In genomic region chr2:127632592-127633489, GRCh38 we compare ENCODE assay signal across 11 cellular contexts.
DNase-seq lines count a peak whose midpoint lies in the region; ATAC-seq lines count a peak whose summit lies in the region.
"Had no signal": no experiment of that assay in that cellular context is flagged by ENCODE, and none has a peak within 500 bp of the region (broad histone marks: within the 10 kb centered on the region; RNA-seq: fewer than 3 reads in every experiment).

No MANE protein-coding gene starts in this region.

- DNase-seq in activated naive CD4-positive, alpha-beta T cell treated with anti-CD3 and anti-CD28 coated beads, Interleukin-2, amount 10 ng/mL, durations not matched to agents 7 days and 5 days = no peak
- no peak for DNase-seq in stimulated activated naive CD8-positive, alpha-beta T cell treated with anti-CD3 and anti-CD28 coated beads, Interleukin-15, amount 100 ng/mL, for 72 hours
- DNase-seq in iPS-NIHi11 (ENCODE audit: low spot score) = no peak
- DNase-seq in stimulated activated effector memory CD8-positive, alpha-beta T cell treated with anti-CD3 and anti-CD28 coated beads, Interleukin-12 subunit alpha, Interleukin-12 subunit beta, amount 100 ng/mL, for 72 hours (ENCODE audit: low spot score in 2 of 2) = no peak
- DNase-seq: glutamatergic neuron, NCI-H510A had no signal

- H3K4me3 Mint-ChIP-seq in activated naive CD4-positive, alpha-beta T cell treated with anti-CD3 and anti-CD28 coated beads, Interleukin-2, amount 50 U/mL, for 24 hours = no peak overlapping the region
- no peak overlapping the region for H3K4me3 Mint-ChIP-seq in activated naive CD4-positive, alpha-beta T cell treated with anti-CD3 and anti-CD28 coated beads, Interleukin-2, amount 10 ng/mL, durations not matched to agents 7 days and 5 days
- H3K4me3 Mint-ChIP-seq in activated naive CD8-positive, alpha-beta T cell = no peak overlapping the region
- H3K4me3 Mint-ChIP-seq in stimulated activated naive CD8-positive, alpha-beta T cell treated with anti-CD3 and anti-CD28 coated beads, Interleukin-15, amount 100 ng/mL, for 72 hours = peak overlapping the region in 1 of 2 donors; percentile 34
- H3K4me3 Mint-ChIP-seq in stimulated activated effector memory CD8-positive, alpha-beta T cell treated with anti-CD3 and anti-CD28 coated beads, Interleukin-12 subunit alpha, Interleukin-12 subunit beta, amount 100 ng/mL, for 72 hours = no peak overlapping the region

- CTCF ChIA-PET in activated naive CD4-positive, alpha-beta T cell treated with anti-CD3 and anti-CD28 coated beads, Interleukin-2, amount 10 ng/mL, durations not matched to agents 7 days and 5 days (lab: Charles Lee) = interaction anchor here (0.6 to 1.7 kb wide), 2 partner anchors 9 to 42 kb away, joined by 3 to 6 read pairs; no protein-coding TSS in a partner anchor

- H3K36me3 Mint-ChIP-seq in activated naive CD4-positive, alpha-beta T cell treated with anti-CD3 and anti-CD28 coated beads, Interleukin-2, amount 50 U/mL, for 24 hours = no peaks in the 10 kb centered on the region
- H3K36me3 Mint-ChIP-seq in activated naive CD4-positive, alpha-beta T cell treated with anti-CD3 and anti-CD28 coated beads, Interleukin-2, amount 10 ng/mL, durations not matched to agents 7 days and 5 days = peaks cover 4% of the 10 kb centered on the region
- H3K36me3 Mint-ChIP-seq in activated naive CD8-positive, alpha-beta T cell = no peaks in the 10 kb centered on the region
- no peaks in the 10 kb centered on the region for H3K36me3 Mint-ChIP-seq in stimulated activated effector memory CD8-positive, alpha-beta T cell treated with anti-CD3 and anti-CD28 coated beads, Interleukin-12 subunit alpha, Interleukin-12 subunit beta, amount 100 ng/mL, for 72 hours

- H3K9me3 Mint-ChIP-seq in activated naive CD4-positive, alpha-beta T cell treated with anti-CD3 and anti-CD28 coated beads, Interleukin-2, amount 50 U/mL, for 24 hours = no peaks in the 10 kb centered on the region
- H3K9me3 Mint-ChIP-seq in activated naive CD4-positive, alpha-beta T cell treated with anti-CD3 and anti-CD28 coated beads, Interleukin-2, amount 10 ng/mL, durations not matched to agents 7 days and 5 days = no peaks in the 10 kb centered on the region
- no peaks in the 10 kb centered on the region for H3K9me3 Mint-ChIP-seq in activated naive CD8-positive, alpha-beta T cell (ENCODE audit: low read depth)
- H3K9me3 Mint-ChIP-seq in stimulated activated naive CD8-positive, alpha-beta T cell treated with anti-CD3 and anti-CD28 coated beads, Interleukin-15, amount 100 ng/mL, for 72 hours = no peaks in the 10 kb centered on the region
- H3K9me3 Mint-ChIP-seq in stimulated activated effector memory CD8-positive, alpha-beta T cell treated with anti-CD3 and anti-CD28 coated beads, Interleukin-12 subunit alpha, Interleukin-12 subunit beta, amount 100 ng/mL, for 72 hours = no peaks in the 10 kb centered on the region

- H3K4me1 Mint-ChIP-seq in activated naive CD4-positive, alpha-beta T cell treated with anti-CD3 and anti-CD28 coated beads, Interleukin-2, amount 50 U/mL, for 24 hours = peaks cover 42% of the 10 kb centered on the region
- H3K4me1 Mint-ChIP-seq in activated naive CD4-positive, alpha-beta T cell treated with anti-CD3 and anti-CD28 coated beads, Interleukin-2, amount 10 ng/mL, durations not matched to agents 7 days and 5 days = peaks cover 17% of the 10 kb centered on the region
- H3K4me1 Mint-ChIP-seq in activated naive CD8-positive, alpha-beta T cell (ENCODE audit: low read depth) = peaks cover 34% of the 10 kb centered on the region
- H3K4me1 Mint-ChIP-seq in stimulated activated naive CD8-positive, alpha-beta T cell treated with anti-CD3 and anti-CD28 coated beads, Interleukin-15, amount 100 ng/mL, for 72 hours = peaks cover 52% of the 10 kb centered on the region
- H3K4me1 Mint-ChIP-seq in stimulated activated effector memory CD8-positive, alpha-beta T cell treated with anti-CD3 and anti-CD28 coated beads, Interleukin-12 subunit alpha, Interleukin-12 subunit beta, amount 100 ng/mL, for 72 hours = peaks cover 3% of the 10 kb centered on the region

- peak overlapping the region; percentile 63 for H3K27ac Mint-ChIP-seq in activated naive CD4-positive, alpha-beta T cell treated with anti-CD3 and anti-CD28 coated beads, Interleukin-2, amount 50 U/mL, for 24 hours
- H3K27ac Mint-ChIP-seq in activated naive CD4-positive, alpha-beta T cell treated with anti-CD3 and anti-CD28 coated beads, Interleukin-2, amount 10 ng/mL, durations not matched to agents 7 days and 5 days = no peak overlapping the region
- H3K27ac Mint-ChIP-seq in activated naive CD8-positive, alpha-beta T cell = peak overlapping the region; percentile 72
- H3K27ac Mint-ChIP-seq in stimulated activated naive CD8-positive, alpha-beta T cell treated with anti-CD3 and anti-CD28 coated beads, Interleukin-15, amount 100 ng/mL, for 72 hours = peak overlapping the region; percentile 72 to 91
- no peak overlapping the region for H3K27ac Mint-ChIP-seq in stimulated activated effector memory CD8-positive, alpha-beta T cell treated with anti-CD3 and anti-CD28 coated beads, Interleukin-12 subunit alpha, Interleukin-12 subunit beta, amount 100 ng/mL, for 72 hours

- ATAC-seq in HG02642 (IDR thresholded peaks at IDR 0.05; ENCODE audit: poor library complexity, unreplicated experiment) (peak; percentile 46), GM21447 (IDR thresholded peaks at IDR 0.05; ENCODE audit: unreplicated experiment) (no peak)
- peak; percentile 27 for ATAC-seq in stimulated activated naive CD8-positive, alpha-beta T cell treated with anti-CD3 and anti-CD28 coated beads, Interleukin-15, amount 100 ng/mL, for 72 hours
- no peak for ATAC-seq in stimulated activated effector memory CD8-positive, alpha-beta T cell treated with anti-CD3 and anti-CD28 coated beads, Interleukin-12 subunit alpha, Interleukin-12 subunit beta, amount 100 ng/mL, for 72 hours
- ATAC-seq: HCT116 had no signal

- H3K27me3 Mint-ChIP-seq in activated naive CD4-positive, alpha-beta T cell treated with anti-CD3 and anti-CD28 coated beads, Interleukin-2, amount 50 U/mL, for 24 hours = no peaks in the 10 kb centered on the region
- no peaks in the 10 kb centered on the region for H3K27me3 Mint-ChIP-seq in activated naive CD4-positive, alpha-beta T cell treated with anti-CD3 and anti-CD28 coated beads, Interleukin-2, amount 10 ng/mL, durations not matched to agents 7 days and 5 days
- H3K27me3 Mint-ChIP-seq in activated naive CD8-positive, alpha-beta T cell = no peaks in the 10 kb centered on the region
- no peaks in the 10 kb centered on the region for H3K27me3 Mint-ChIP-seq in stimulated activated naive CD8-positive, alpha-beta T cell treated with anti-CD3 and anti-CD28 coated beads, Interleukin-15, amount 100 ng/mL, for 72 hours

Comparison
In these comparisons a context has a peak if more than half of its experiments do, and no peak if none do; other contexts are left out.
1. H3K27ac Mint-ChIP-seq: peak in activated naive CD4-positive, alpha-beta T cell treated with anti-CD3 and anti-CD28 coated beads, Interleukin-2, amount 50 U/mL, for 24 hours (single experiment), activated naive CD8-positive, alpha-beta T cell (single experiment) and stimulated activated naive CD8-positive, alpha-beta T cell treated with anti-CD3 and anti-CD28 coated beads, Interleukin-15, amount 100 ng/mL, for 72 hours (2 of 2); none in activated naive CD4-positive, alpha-beta T cell treated with anti-CD3 and anti-CD28 coated beads, Interleukin-2, amount 10 ng/mL, durations not matched to agents 7 days and 5 days (single experiment) and stimulated activated effector memory CD8-positive, alpha-beta T cell treated with anti-CD3 and anti-CD28 coated beads, Interleukin-12 subunit alpha, Interleukin-12 subunit beta, amount 100 ng/mL, for 72 hours (single experiment).
2. ATAC-seq: peak in HG02642 (single experiment) and stimulated activated naive CD8-positive, alpha-beta T cell treated with anti-CD3 and anti-CD28 coated beads, Interleukin-15, amount 100 ng/mL, for 72 hours (single experiment); none in GM21447 (single experiment) and stimulated activated effector memory CD8-positive, alpha-beta T cell treated with anti-CD3 and anti-CD28 coated beads, Interleukin-12 subunit alpha, Interleukin-12 subunit beta, amount 100 ng/mL, for 72 hours (single experiment).